In the genomic region with DNA sequence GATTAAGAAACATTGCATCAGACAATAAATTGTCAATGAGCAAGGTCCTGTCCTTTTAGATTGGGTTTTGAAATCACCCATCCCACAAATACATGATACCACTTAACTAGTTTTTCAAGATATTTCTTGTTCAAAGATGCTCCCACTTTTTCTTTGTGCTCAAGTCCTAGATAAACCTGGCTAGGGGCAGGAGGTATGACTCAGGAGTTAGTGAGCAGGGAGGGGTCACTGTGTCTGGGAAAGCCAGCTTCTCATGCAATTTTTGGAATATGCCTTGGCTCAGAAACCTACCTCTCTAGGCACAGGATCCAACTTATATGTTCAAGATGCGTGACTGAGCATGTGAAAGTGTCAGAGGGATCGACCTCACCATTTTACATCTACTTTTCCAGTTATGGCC, we compare ENCODE assay signal across 1 cellular context.
TF ChIP-seq lines count a peak whose summit lies in the region.
"Not testable (repeated sequence)": the region's sequence is repeated elsewhere in the genome, so short reads cannot be mapped to it uniquely, and the experiment has no call there.

No MANE protein-coding gene starts in this region.

TF ChIP-seq in K562, 482 proteins besides CTCF, POLR2A, EP300 and RAD21:
- TF ChIP-seq C11orf30 (IDR thresholded peaks at IDR 0.05; ENCODE audit: low read depth) (0 out of 2 replicates have a peak, but pooled peaks have one; percentile 25), JUND (IDR thresholded peaks at IDR 0.05; ENCODE audit: borderline replicate concordance, low read depth, low read length) (peak; percentile 38; the same call in 1 of the 2 replicates), SMARCA4 (IDR thresholded peaks at IDR 0.05) (0 out of 2 replicates have a peak, but pooled peaks have one; percentile 14), NFE2 (IDR thresholded peaks at IDR 0.05; ENCODE audit: low read depth) (peak; percentile 82), MAFG (tag; conservative IDR thresholded peaks at IDR 0.05) (peak; percentile 27), CEBPG (tag; conservative IDR thresholded peaks at IDR 0.05 in 1 of 2, IDR thresholded peaks at IDR 0.05 in 1 of 2) (peak in 1 of 2 experiments; percentile 37; a peak in 1 of 4 replicates)
- TF ChIP-seq JUND (tag; IDR thresholded peaks at IDR 0.05; ENCODE audit: borderline replicate concordance, low read depth, low read length); CEBPG (CRISPR knock-in tag; IDR thresholded peaks at IDR 0.05): not testable (repeated sequence)
- TF ChIP-seq, protein P1, sequence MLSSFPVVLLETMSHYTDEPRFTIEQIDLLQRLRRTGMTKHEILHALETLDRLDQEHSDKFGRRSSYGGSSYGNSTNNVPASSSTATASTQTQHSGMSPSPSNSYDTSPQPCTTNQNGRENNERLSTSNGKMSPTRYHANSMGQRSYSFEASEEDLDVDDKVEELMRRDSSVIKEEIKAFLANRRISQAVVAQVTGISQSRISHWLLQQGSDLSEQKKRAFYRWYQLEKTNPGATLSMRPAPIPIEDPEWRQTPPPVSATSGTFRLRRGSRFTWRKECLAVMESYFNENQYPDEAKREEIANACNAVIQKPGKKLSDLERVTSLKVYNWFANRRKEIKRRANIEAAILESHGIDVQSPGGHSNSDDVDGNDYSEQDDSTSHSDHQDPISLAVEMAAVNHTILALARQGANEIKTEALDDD (IDR thresholded peaks at IDR 0.05) = 0 out of 2 replicates have a peak, but pooled peaks have one; percentile 15
TF ChIP-seq in K562: peak in this region for 7; not testable (repeated sequence) for 475.
